Comparison of ENCODE assay signal across 18 cellular contexts in the genomic region with DNA sequence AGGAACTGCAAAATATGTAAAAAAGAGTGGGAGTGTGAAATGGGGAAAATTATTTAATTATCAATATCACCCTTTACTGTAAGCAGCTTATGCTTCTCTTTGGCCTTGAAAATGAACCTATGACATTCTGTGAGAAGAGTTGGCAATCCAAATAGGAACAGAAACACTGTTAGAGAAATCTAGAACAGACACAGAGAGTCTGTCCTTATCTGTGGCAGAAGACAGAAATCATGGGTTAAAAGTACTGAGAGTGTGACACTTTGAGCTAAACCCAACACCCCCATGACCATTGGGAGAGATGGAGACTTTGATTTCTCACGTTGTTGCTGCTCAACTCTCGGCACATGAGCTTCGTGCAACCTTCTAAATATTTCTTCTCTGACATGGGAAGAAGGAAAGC. TPM values are rescaled to one million over a fixed set of nuclear protein-coding genes. Genes with fewer than 3 reads are reported as not detected.
DNase-seq lines count a peak whose midpoint lies in the region; ATAC-seq and TF ChIP-seq lines count a peak whose summit lies in the region.
"Had no signal": no experiment of that assay in that cellular context is flagged by ENCODE, and none has a peak within 500 bp of the region (broad histone marks: within the 10 kb centered on the region; RNA-seq: fewer than 3 reads in every experiment).

No MANE protein-coding gene starts in this region.

- no peak overlapping the region for H3K4me3 ChIP-seq in OCI-LY7 (ENCODE audit: low read depth, low read length, poor library complexity, severe bottlenecking)
- no peak overlapping the region for H3K4me3 ChIP-seq in lower lobe of right lung
- peak overlapping the region; percentile 2 for H3K4me3 ChIP-seq in thoracic aorta
- H3K4me3 ChIP-seq: MG63, SJSA1 had no signal

- H3K9me2 ChIP-seq in OCI-LY7 (ENCODE audit: insufficient read depth, low read length): no peaks in the 10 kb centered on the region

- H3K27ac ChIP-seq in OCI-LY7 (ENCODE audit: low read depth, low read length, poor library complexity, severe bottlenecking): no peak overlapping the region
- peak overlapping the region; percentile 4 for H3K27ac ChIP-seq in lower lobe of right lung
- peak overlapping the region; percentile 64 to 73 for H3K27ac ChIP-seq in thoracic aorta
- H3K27ac ChIP-seq: SJSA1 had no signal

- POLR2A ChIA-PET in OCI-LY7 (lab: Charles Lee): interaction anchor here (0.8 kb wide), 1 partner anchor 10 kb away, joined by 4 read pairs; no protein-coding TSS in a partner anchor

- no peaks in the 10 kb centered on the region for H3K79me2 ChIP-seq in OCI-LY7 (ENCODE audit: insufficient read depth, low read depth, low read length)

- no peak overlapping the region for H3K4me2 ChIP-seq in OCI-LY7 (ENCODE audit: low read length)

- H3K27me3 ChIP-seq in lower lobe of right lung (ENCODE audit: low read depth): no peaks in the 10 kb centered on the region
- no peaks in the 10 kb centered on the region for H3K27me3 ChIP-seq in thoracic aorta (replicated peaks; ENCODE audit: insufficient read depth)
- H3K27me3 ChIP-seq: MG63, SJSA1 had no signal

- ATAC-seq in GM21529 (IDR thresholded peaks at IDR 0.05; ENCODE audit: unreplicated experiment): peak; percentile 40
- no peak for ATAC-seq in lower lobe of right lung
- ATAC-seq in thoracic aorta (ENCODE audit: insufficient number of reproducible peaks, low FRiP score, low read depth): no peak
- no peak for ATAC-seq in GM18511 (IDR thresholded peaks at IDR 0.05; ENCODE audit: unreplicated experiment)

- no peak for DNase-seq in OCI-LY7 (ENCODE audit: low spot score)
- no peak for DNase-seq in lower lobe of right lung
- no peak for DNase-seq in thoracic aorta (ENCODE audit: low spot score)
- no peak for DNase-seq in NCI-H82 (lab: John Stamatoyannopoulos, UW)
- no peak for DNase-seq in HK-2 (ENCODE audit: unreplicated experiment)
- DNase-seq: C1 segment of cervical spinal cord, DND-41, Karpas-422, MG63, NCI-H1092, NCI-H146, NCI-H2081, NCI-H774 had no signal

- intact Hi-C loops in OCI-LY7 (cut with micrococcal nuclease; ENCODE audit: unreplicated experiment) (no loop called here), lower lobe of right lung (cut with DNase I) (no loop called here)

- BruUV-seq in OCI-LY7 (replicated peaks; lab: Mats Ljungman, UMichigan): no TSS peak

- H3K36me3 ChIP-seq in OCI-LY7 (ENCODE audit: insufficient read depth, low read length) (no peaks in the 10 kb centered on the region), lower lobe of right lung (no peaks in the 10 kb centered on the region), thoracic aorta (no peaks in the 10 kb centered on the region)
- H3K36me3 ChIP-seq: MG63, SJSA1 had no signal

- CTCF ChIA-PET in OCI-LY7 (lab: Charles Lee; ENCODE audit: unreplicated experiment): no interaction called here

- H4K20me1 ChIP-seq in OCI-LY7 (ENCODE audit: insufficient read depth, low read length): no peaks in the 10 kb centered on the region

- peak overlapping the region; percentile 32 for H2AFZ ChIP-seq in OCI-LY7 (ENCODE audit: low read length)

- TF ChIP-seq CTCF in OCI-LY7 (conservative IDR thresholded peaks at IDR 0.05; ENCODE audit: low read length) (no peak), lower lobe of right lung (IDR thresholded peaks at IDR 0.05) (no peak), thoracic aorta (IDR thresholded peaks at IDR 0.05) (no peak)

- H3K9me3 ChIP-seq in OCI-LY7 (ENCODE audit: low read length) (peaks cover 6% of the 10 kb centered on the region; the same call in 1 of the 2 replicates), lower lobe of right lung (peaks cover 5% of the 10 kb centered on the region), thoracic aorta (no peaks in the 10 kb centered on the region)
- H3K9me3 ChIP-seq: SJSA1 had no signal

- H3K4me1 ChIP-seq in OCI-LY7 (ENCODE audit: insufficient read depth, low read length, poor library complexity, severe bottlenecking) (no peaks in the 10 kb centered on the region), lower lobe of right lung (peaks cover 4% of the 10 kb centered on the region), thoracic aorta (ENCODE audit: control insufficient read depth in 1 of 2, low read depth in 2 of 2) (peaks cover 11 to 43% of the 10 kb centered on the region in 2 donors)
- H3K4me1 ChIP-seq: SJSA1 had no signal

RNA-seq across cellular contexts. Expression of gene NOX3, which starts 49.2 kb away (rescaled TPM):
- 0.22 TPM in 1 of 2 replicates, not detected in the other for total RNA-seq in OCI-LY7 (2014; rRNA removed; shearing (Covaris generic))
- total RNA-seq in OCI-LY7 (2022) (not detected in 2 replicates), lower lobe of right lung (not detected), thoracic aorta (not detected)
- total RNA-seq: H1, NCI-H460, SJSA1 had no signal
